11 cellular contexts compared by ENCODE assay signal in the genomic region with DNA sequence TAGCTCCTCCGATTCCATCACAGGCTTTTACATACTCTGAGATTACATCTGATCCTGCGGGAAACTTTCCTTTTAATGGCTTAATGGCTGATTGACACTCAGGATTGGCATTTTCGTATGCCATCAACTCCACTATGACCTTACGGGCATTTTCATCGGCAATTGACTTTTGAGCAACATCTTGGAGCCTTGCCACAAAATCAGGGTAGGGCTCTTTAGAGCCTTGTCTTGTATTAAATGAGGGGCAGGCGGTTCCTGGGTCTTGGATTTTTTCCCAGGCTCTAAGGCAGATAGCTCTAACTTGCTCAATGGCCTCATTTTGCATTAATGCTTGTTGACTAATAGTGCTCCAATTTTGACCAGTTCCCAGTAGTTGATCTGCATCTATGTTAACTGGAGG. TPM values are rescaled to one million over a fixed set of nuclear protein-coding genes. Genes with fewer than 3 reads are reported as not detected.
"Had no signal": no experiment of that assay in that cellular context is flagged by ENCODE, and none has a peak within 500 bp of the region (broad histone marks: within the 10 kb centered on the region; RNA-seq: fewer than 3 reads in every experiment).

No MANE protein-coding gene starts in this region.

RNA-seq across cellular contexts. Expression of gene CIDEC, which starts 28.1 kb away (rescaled TPM):
- total RNA-seq: left lung, mesothelial cell of epicardium, mononuclear cell, natural killer cell, occipital lobe, osteocyte, progenitor cell of endocrine pancreas, pulmonary artery endothelial cell, spleen, temporal lobe had no signal
- polyA plus RNA-seq: keratinocyte had no signal

RNA-seq across cellular contexts. Expression of gene IL17RE, which starts 50.7 kb away (rescaled TPM):
- total RNA-seq: occipital lobe had no signal
